ENCODE assay signal across 26 cellular contexts in genomic region chr9:113911850-113912249, GRCh38. TPM values are rescaled to one million over a fixed set of nuclear protein-coding genes. Genes with fewer than 3 reads are reported as not detected.
DNase-seq lines count a peak whose midpoint lies in the region; ATAC-seq and TF ChIP-seq lines count a peak whose summit lies in the region.
"Had no signal": no experiment of that assay in that cellular context is flagged by ENCODE, and none has a peak within 500 bp of the region (broad histone marks: within the 10 kb centered on the region; RNA-seq: fewer than 3 reads in every experiment).

No MANE protein-coding gene starts in this region.

- TF ChIP-seq POLR2A in vagina (IDR thresholded peaks at IDR 0.05), result no peak
- no peak for TF ChIP-seq POLR2A in breast epithelium (IDR thresholded peaks at IDR 0.05)

- H3K36me3 Mint-ChIP-seq in WTC11, result no peaks in the 10 kb centered on the region
- H3K36me3 Mint-ChIP-seq: activated naive CD8-positive, alpha-beta T cell treated with anti-CD3 and anti-CD28 coated beads, Interleukin-2, amount 10 ng/mL, durations not matched to agents 7 days and 5 days; CD8-positive, alpha-beta T cell; memory B cell; stimulated activated effector memory CD8-positive, alpha-beta T cell treated with anti-CD3 and anti-CD28 coated beads, Interleukin-12 subunit alpha, Interleukin-12 subunit beta, amount 100 ng/mL, for 72 hours had no signal

- H3K4me3 ChIP-seq in mucosa of stomach (ENCODE audit: low read length) (no peak overlapping the region), tibial artery (no peak overlapping the region), vagina (no peak overlapping the region), breast epithelium (no peak overlapping the region)
- H3K4me3 ChIP-seq: colonic mucosa, HAP-1, SJCRH30, upper lobe of right lung had no signal

- POLR2A ChIA-PET in WTC11 (lab: Charles Lee), result no interaction called here

- DNase-seq in NCI-H82 (lab: John Stamatoyannopoulos, UW), result peak; percentile 98
- no peak for DNase-seq in NCI-H82 treated with DMSO at 0.1 percent for 48 hours (lab: John Stamatoyannopoulos, UW; ENCODE audit: unreplicated experiment)
- DNase-seq in WTC11 (ENCODE audit: low spot score), result no peak
- no peak for DNase-seq in tibial artery
- DNase-seq in vagina (ENCODE audit: extremely low spot score in 2 of 2), result no peak
- DNase-seq in breast epithelium (ENCODE audit: low spot score in 2 of 2), result no peak
- DNase-seq: activated CD4-positive, alpha-beta T cell treated with anti-CD3 and anti-CD28 coated beads, Interleukin-2, amount 50 U/mL, for 1 hour; activated gamma-delta T cell treated with Interleukin-2 at 50 U/mL for 16 hours; activated naive CD8-positive, alpha-beta T cell treated with anti-CD3 and anti-CD28 coated beads, Interleukin-2, amount 10 ng/mL, durations not matched to agents 7 days and 5 days; activated T-cell treated with anti-CD3 and anti-CD28 coated beads, Interleukin-2, amount 50 U/mL, for 48 hours; aorta; CD8-positive, alpha-beta T cell; colonic mucosa; effector CD4-positive, alpha-beta T cell; hypothalamus; MM.1S; NCI-H1930; NCI-H774; SJCRH30; T1000; upper lobe of right lung had no signal

- peak; percentile 40 for ATAC-seq in WTC11
- ATAC-seq: CD8-positive, alpha-beta T cell; stimulated activated effector memory CD8-positive, alpha-beta T cell treated with anti-CD3 and anti-CD28 coated beads, Interleukin-12 subunit alpha, Interleukin-12 subunit beta, amount 100 ng/mL, for 72 hours; upper lobe of right lung had no signal

- peaks cover 21% of the 10 kb centered on the region for H3K4me1 Mint-ChIP-seq in WTC11
- H3K4me1 Mint-ChIP-seq: activated naive CD8-positive, alpha-beta T cell treated with anti-CD3 and anti-CD28 coated beads, Interleukin-2, amount 10 ng/mL, durations not matched to agents 7 days and 5 days; memory B cell; stimulated activated effector memory CD8-positive, alpha-beta T cell treated with anti-CD3 and anti-CD28 coated beads, Interleukin-12 subunit alpha, Interleukin-12 subunit beta, amount 100 ng/mL, for 72 hours had no signal

- no peak overlapping the region for H3K4me3 Mint-ChIP-seq in WTC11
- H3K4me3 Mint-ChIP-seq: activated naive CD8-positive, alpha-beta T cell treated with anti-CD3 and anti-CD28 coated beads, Interleukin-2, amount 10 ng/mL, durations not matched to agents 7 days and 5 days; CD8-positive, alpha-beta T cell; memory B cell; stimulated activated effector memory CD8-positive, alpha-beta T cell treated with anti-CD3 and anti-CD28 coated beads, Interleukin-12 subunit alpha, Interleukin-12 subunit beta, amount 100 ng/mL, for 72 hours had no signal

- TF ChIP-seq CTCF in WTC11 (IDR thresholded peaks at IDR 0.05), result no peak
- TF ChIP-seq CTCF in tibial artery (IDR thresholded peaks at IDR 0.05), result no peak
- no peak for TF ChIP-seq CTCF in vagina (IDR thresholded peaks at IDR 0.05)
- TF ChIP-seq CTCF in breast epithelium (IDR thresholded peaks at IDR 0.05), result no peak

- CTCF ChIA-PET in WTC11 (lab: Charles Lee), result interaction anchor here (1.0 to 1.1 kb wide), 2 partner anchors 51 to 104 kb away, joined by 3 to 4 read pairs; no protein-coding TSS in a partner anchor

- intact Hi-C loops in tibial artery (cut with DNase I; ENCODE audit: low total_unique reads), result no loop called here
- intact Hi-C loops in vagina (cut with DNase I), result no loop called here
- intact Hi-C loops in breast epithelium (cut with DNase I; ENCODE audit: low total_unique reads), result no loop called here

- H3K27me3 ChIP-seq in mucosa of stomach (ENCODE audit: control insufficient read depth, insufficient read depth, low read length) (no peaks in the 10 kb centered on the region), tibial artery (no peaks in the 10 kb centered on the region), vagina (no peaks in the 10 kb centered on the region), breast epithelium (no peaks in the 10 kb centered on the region)
- H3K27me3 ChIP-seq: colonic mucosa, SJCRH30, upper lobe of right lung had no signal

- H3K36me3 ChIP-seq in mucosa of stomach (ENCODE audit: control insufficient read depth, insufficient read depth, low read length) (no peaks in the 10 kb centered on the region), tibial artery (no peaks in the 10 kb centered on the region), vagina (no peaks in the 10 kb centered on the region), breast epithelium (no peaks in the 10 kb centered on the region)
- H3K36me3 ChIP-seq: colonic mucosa, HAP-1, upper lobe of right lung had no signal

- H3K9me3 Mint-ChIP-seq in WTC11, result no peaks in the 10 kb centered on the region
- H3K9me3 Mint-ChIP-seq: activated naive CD8-positive, alpha-beta T cell treated with anti-CD3 and anti-CD28 coated beads, Interleukin-2, amount 10 ng/mL, durations not matched to agents 7 days and 5 days; CD8-positive, alpha-beta T cell; memory B cell; stimulated activated effector memory CD8-positive, alpha-beta T cell treated with anti-CD3 and anti-CD28 coated beads, Interleukin-12 subunit alpha, Interleukin-12 subunit beta, amount 100 ng/mL, for 72 hours had no signal

- H3K9ac ChIP-seq in mucosa of stomach (ENCODE audit: low read length), result peak overlapping the region; percentile 20

- no peaks in the 10 kb centered on the region for H3K27me3 Mint-ChIP-seq in WTC11 (ENCODE audit: low read depth)

- no peak overlapping the region for H3K27ac Mint-ChIP-seq in WTC11
- H3K27ac Mint-ChIP-seq: activated naive CD8-positive, alpha-beta T cell treated with anti-CD3 and anti-CD28 coated beads, Interleukin-2, amount 10 ng/mL, durations not matched to agents 7 days and 5 days; CD8-positive, alpha-beta T cell; memory B cell; stimulated activated effector memory CD8-positive, alpha-beta T cell treated with anti-CD3 and anti-CD28 coated beads, Interleukin-12 subunit alpha, Interleukin-12 subunit beta, amount 100 ng/mL, for 72 hours had no signal

- peak overlapping the region; percentile 78 to 87 for H3K27ac ChIP-seq in tibial artery
- no peak overlapping the region for H3K27ac ChIP-seq in vagina
- no peak overlapping the region for H3K27ac ChIP-seq in breast epithelium
- H3K27ac ChIP-seq: colonic mucosa, epithelial cell of prostate, SJCRH30, upper lobe of right lung had no signal

- H3K4me1 ChIP-seq in mucosa of stomach (ENCODE audit: control insufficient read depth, insufficient read depth, low read length) (peaks cover 49% of the 10 kb centered on the region), tibial artery (peaks cover 4 to 64% (median 50%) of the 10 kb centered on the region in 4 donors), vagina (peaks cover 29% of the 10 kb centered on the region), breast epithelium (peaks cover 0 to 21% of the 10 kb centered on the region in 2 donors)
- H3K4me1 ChIP-seq: colonic mucosa, HAP-1 had no signal

- H3K9me3 ChIP-seq in mucosa of stomach (ENCODE audit: control insufficient read depth, low read length) (no peaks in the 10 kb centered on the region), tibial artery (no peaks in the 10 kb centered on the region), vagina (no peaks in the 10 kb centered on the region), breast epithelium (no peaks in the 10 kb centered on the region)
- H3K9me3 ChIP-seq: colonic mucosa, HAP-1, SJCRH30, upper lobe of right lung had no signal

TF ChIP-seq in WTC11, 78 proteins besides CTCF, POLR2A, EP300 and RAD21:
- TF ChIP-seq NFE2L1 (CRISPR knock-in tag; IDR thresholded peaks at IDR 0.05) (no peak), ZNF671 (CRISPR knock-in tag; IDR thresholded peaks at IDR 0.05) (no peak), ZNF423 (CRISPR knock-in tag; IDR thresholded peaks at IDR 0.05) (no peak), KAT7 (CRISPR knock-in tag; IDR thresholded peaks at IDR 0.05; ENCODE audit: borderline replicate concordance) (no peak), NR1H2 (CRISPR knock-in tag; IDR thresholded peaks at IDR 0.05) (no peak), ZNF232 (CRISPR knock-in tag; IDR thresholded peaks at IDR 0.05) (no peak), ZNF317 (CRISPR knock-in tag; IDR thresholded peaks at IDR 0.05; ENCODE audit: borderline replicate concordance, low read depth) (no peak), PRDM15 (CRISPR knock-in tag; IDR thresholded peaks at IDR 0.05) (no peak), MAX (CRISPR knock-in tag; IDR thresholded peaks at IDR 0.05) (no peak), IRF2 (CRISPR knock-in tag; IDR thresholded peaks at IDR 0.05; ENCODE audit: borderline replicate concordance, low read depth) (no peak), ZNF219 (CRISPR knock-in tag; IDR thresholded peaks at IDR 0.05; ENCODE audit: borderline replicate concordance) (no peak)

RNA-seq across cellular contexts. Expression of gene ZNF618, which starts 35.7 kb away (rescaled TPM):
- total RNA-seq in WTC11 (2021) (21.5 to 23.9 TPM (median 22.0 TPM) in 3 replicates), vagina (7.4 TPM), breast epithelium (10 to 100 TPM in 2 of 3 donors, 1 to 10 TPM in 1; 4.6 to 11.8 (median 10.4) TPM)

Comparison
In these comparisons a context has a peak if more than half of its experiments do, and no peak if none do; other contexts are left out.
1. H3K27ac ChIP-seq: peak in tibial artery (2 of 2); none in vagina (single experiment) and breast epithelium (0 of 2).